Comparison of ENCODE assay signal across 7 cellular contexts in genomic region chr17:7294614-7295153, GRCh38. TPM values are rescaled to one million over a fixed set of nuclear protein-coding genes. Genes with fewer than 3 reads are reported as not detected.
DNase-seq lines count a peak whose midpoint lies in the region; ATAC-seq, FAIRE-seq and TF ChIP-seq lines count a peak whose summit lies in the region.

TSS of gene YBX2 (minus strand) at chr17:7294639. CDS start at chr17:7294500, 139 bp downstream.

- no peak within 1 kb of the TSS for H3K9ac ChIP-seq in liver (ENCODE audit: low read depth in 1 of 2, low read length in 2 of 2)

- peaks cover 25% of the 10 kb centered on the region for H3K27me3 Mint-ChIP-seq in activated B cell treated with CpG ODN at 0.5 μM for 24 hours
- H3K27me3 Mint-ChIP-seq in central memory CD8-positive, alpha-beta T cell, result peaks cover 52% of the 10 kb centered on the region

- no peaks in the 10 kb centered on the region for H3K36me3 Mint-ChIP-seq in activated B cell treated with CpG ODN at 0.5 μM for 24 hours (ENCODE audit: low read depth)
- peaks cover 7% of the 10 kb centered on the region for H3K36me3 Mint-ChIP-seq in central memory CD8-positive, alpha-beta T cell (ENCODE audit: insufficient read depth)

- no peaks in the 10 kb centered on the region for H3K9me3 ChIP-seq in liver (ENCODE audit: control insufficient read depth in 4 of 4, low read length in 3 of 4)

- TF ChIP-seq CTCF in activated B cell treated with CpG ODN at 0.5 μM for 24 hours (IDR thresholded peaks at IDR 0.05) (no peak), liver (IDR thresholded peaks at IDR 0.05; ENCODE audit: low read depth, low read length, missing input control) (no peak)

- no peak within 1 kb of the TSS for H3K27ac Mint-ChIP-seq in activated B cell treated with CpG ODN at 0.5 μM for 24 hours
- H3K27ac Mint-ChIP-seq in central memory CD8-positive, alpha-beta T cell (ENCODE audit: low read depth), result peak within 1 kb of the TSS; percentile 85

- H3K4me3 ChIP-seq in liver (ENCODE audit: low read depth in 1 of 3, low read length in 3 of 3), result peak within 1 kb of the TSS in 2 of 3 donors; percentile 22 to 25

- H3K4me3 Mint-ChIP-seq in activated B cell treated with CpG ODN at 0.5 μM for 24 hours, result peak within 1 kb of the TSS; percentile 70
- peak within 1 kb of the TSS; percentile 85 for H3K4me3 Mint-ChIP-seq in central memory CD8-positive, alpha-beta T cell

- DNase-seq in GM12891 (ENCODE audit: insufficient read length, low spot score) (peak; percentile 91), NCI-H146 (lab: John Stamatoyannopoulos, UW) (peak; percentile 89), activated B cell treated with CpG ODN at 0.5 μM for 24 hours (peak; percentile 64)
- peak; percentile 31 to 47 for DNase-seq in central memory CD8-positive, alpha-beta T cell (ENCODE audit: low spot score in 2 of 2)
- peak; percentile 44 for DNase-seq in stimulated activated CD8-positive, alpha-beta memory T cell treated with anti-CD3 and anti-CD28 coated beads, Interleukin-15, amount 100 ng/mL, for 24 hours (ENCODE audit: low read depth)

- 3% methylated on average over 57 of the region's 57 CpGs for WGBS in liver

- POLR2A ChIA-PET in activated B cell treated with CpG ODN at 0.5 μM for 24 hours (lab: Charles Lee), result no interaction called here

- H3K36me3 ChIP-seq in liver (ENCODE audit: control insufficient read depth in 4 of 4, insufficient read depth in 3 of 4, low read depth in 1 of 4, low read length in 3 of 4), result no peaks in the 10 kb centered on the region

- H3K27me3 ChIP-seq in liver (ENCODE audit: control insufficient read depth in 4 of 4, insufficient read depth in 4 of 4, low read length in 3 of 4), result no peaks in the 10 kb centered on the region

- TF ChIP-seq POLR2A in GM12891 (IDR thresholded peaks at IDR 0.05; ENCODE audit: low read depth, low read length), result no peak

- intact Hi-C loops in activated B cell treated with CpG ODN at 0.5 μM for 24 hours (cut with micrococcal nuclease), result loop anchor here (5.0 kb wide), 1 partner anchor 32 kb away; the partner anchor contains the start of gene CLDN7

- H3K9me3 Mint-ChIP-seq in activated B cell treated with CpG ODN at 0.5 μM for 24 hours, result no peaks in the 10 kb centered on the region
- H3K9me3 Mint-ChIP-seq in central memory CD8-positive, alpha-beta T cell, result no peaks in the 10 kb centered on the region

- ATAC-seq in activated B cell treated with CpG ODN at 0.5 μM for 24 hours (ENCODE audit: low read depth), result peak; percentile 76
- peak; percentile 58 for ATAC-seq in central memory CD8-positive, alpha-beta T cell (replicated peaks; ENCODE audit: extremely low read depth, poor library complexity, severe bottlenecking)
- ATAC-seq in GM18861 (IDR thresholded peaks at IDR 0.05; ENCODE audit: unreplicated experiment), result no peak

- peaks cover 24% of the 10 kb centered on the region for H3K4me1 Mint-ChIP-seq in activated B cell treated with CpG ODN at 0.5 μM for 24 hours
- H3K4me1 Mint-ChIP-seq in central memory CD8-positive, alpha-beta T cell, result peaks cover 7% of the 10 kb centered on the region

- no peak within 1 kb of the TSS for H3K27ac ChIP-seq in liver (ENCODE audit: low read depth in 1 of 2, low read length in 2 of 2)

- no peak for TF ChIP-seq RAD21 in liver (IDR thresholded peaks at IDR 0.05)

- CTCF ChIA-PET in activated B cell treated with CpG ODN at 0.5 μM for 24 hours (lab: Charles Lee), result no interaction called here

- peak; percentile 75 for FAIRE-seq in GM12891 (lab: Jason Lieb, UNC)

- peaks cover 11 to 28% (median 17%) of the 10 kb centered on the region in 4 donors for H3K4me1 ChIP-seq in liver (ENCODE audit: control insufficient read depth in 4 of 4, insufficient read depth in 4 of 4, low read length in 3 of 4)

TF ChIP-seq in GM12891, 5 proteins besides CTCF, POLR2A, EP300 and RAD21:
- TF ChIP-seq POU2F2 (IDR thresholded peaks at IDR 0.05; ENCODE audit: low read depth, low read length) (no peak), SPI1 (IDR thresholded peaks at IDR 0.05; ENCODE audit: low read depth, low read length) (no peak), TAF1 (IDR thresholded peaks at IDR 0.05; ENCODE audit: low read depth, low read length) (no peak)

TF ChIP-seq in liver, 16 proteins besides CTCF, POLR2A, EP300 and RAD21:
- TF ChIP-seq MAX (IDR thresholded peaks at IDR 0.05) (no peak), GABPA (IDR thresholded peaks at IDR 0.05 in 1 of 2, conservative IDR thresholded peaks at IDR 0.05 in 1 of 2) (no peak), HNF4G (IDR thresholded peaks at IDR 0.05) (no peak), FOXA2 (IDR thresholded peaks at IDR 0.05) (no peak), SP1 (IDR thresholded peaks at IDR 0.05) (peak; percentile 12), NR2F2 (IDR thresholded peaks at IDR 0.05) (no peak), YY1 (IDR thresholded peaks at IDR 0.05) (no peak), HNF4A (conservative IDR thresholded peaks at IDR 0.05) (peak in 1 of 2 donors; percentile 7)

RNA-seq across cellular contexts. Expression of gene YBX2, which starts in this region (rescaled TPM):
- polyA plus RNA-seq in GM12891 (2012; ENCODE audit: low read depth, missing spikeins), result not detected
- total RNA-seq in activated B cell treated with CpG ODN at 0.5 μM for 24 hours (0.16 TPM in 1 of 2 replicates, not detected in the other), liver (under 1 TPM; 0.61 to 0.75 TPM)
- polyA plus RNA-seq in liver, result under 1 TPM; 0.33 to 0.53 TPM

Comparison
In these comparisons a context has a peak if more than half of its experiments do, and no peak if none do; other contexts are left out.
1. Peak in DNase-seq and ATAC-seq in activated B cell treated with CpG ODN at 0.5 μM for 24 hours; RNA of the gene not detected or under 1 TPM.
2. DNase-seq: peak in every context shown above with its lines; median percentile 91 in GM12891; 89 in NCI-H146; 64 in activated B cell treated with CpG ODN at 0.5 μM for 24 hours; 44 in stimulated activated CD8-positive, alpha-beta memory T cell treated with anti-CD3 and anti-CD28 coated beads, Interleukin-15, amount 100 ng/mL, for 24 hours; 39 in central memory CD8-positive, alpha-beta T cell.